8 cellular contexts compared by ENCODE assay signal in genomic region chr3:120450261-120450913, GRCh38. TPM values are rescaled to one million over a fixed set of nuclear protein-coding genes. Genes with fewer than 3 reads are reported as not detected.
DNase-seq lines count a peak whose midpoint lies in the region; ATAC-seq and TF ChIP-seq lines count a peak whose summit lies in the region.

No MANE protein-coding gene starts in this region.

- ATAC-seq in GM19351 (IDR thresholded peaks at IDR 0.05; ENCODE audit: unreplicated experiment): peak; percentile 44
- peak; percentile 62 for ATAC-seq in upper lobe of right lung

- H3F3A ChIP-seq in SK-N-SH (replicated peaks; ENCODE audit: insufficient read depth): peaks cover 13% of the 10 kb centered on the region

- POLR2A ChIA-PET in SK-N-SH (lab: Yijun Ruan, JAX): interaction anchor here (0.7 to 1.5 kb wide), 3 partner anchors 17 to 146 kb away, joined by 3 read pairs; partner anchors contain the start of gene NDUFB4

- peak in 1 of 2 experiments; percentile 8; a peak in 1 of 4 replicates for TF ChIP-seq EP300 in SK-N-SH (IDR thresholded peaks at IDR 0.05; ENCODE audit: borderline replicate concordance in 1 of 2, low read depth in 1 of 2, low read length in 1 of 2)

- intact Hi-C loops in upper lobe of right lung (cut with DNase I): no loop called here

- H3K9me2 ChIP-seq in SK-N-SH: no peaks in the 10 kb centered on the region

- peak overlapping the region; percentile 93 for H3K4me2 ChIP-seq in SK-N-SH

- H3K27ac ChIP-seq in SK-N-SH (ENCODE audit: low read depth in 2 of 2, low read length in 1 of 2) (peak overlapping the region; percentile 45 to 87), upper lobe of right lung (peak overlapping the region; percentile 88)

- no peaks in the 10 kb centered on the region for H3K27me3 ChIP-seq in SK-N-SH (ENCODE audit: insufficient read depth)
- no peaks in the 10 kb centered on the region for H3K27me3 ChIP-seq in endocrine pancreas (ENCODE audit: control insufficient read depth, insufficient read depth, low read length)
- H3K27me3 ChIP-seq in mononuclear cell (ENCODE audit: insufficient read depth, low read length): peaks cover 31% of the 10 kb centered on the region
- peaks cover 8% of the 10 kb centered on the region for H3K27me3 ChIP-seq in upper lobe of right lung

- H4K20me1 ChIP-seq in SK-N-SH (ENCODE audit: insufficient read depth): peaks cover 37% of the 10 kb centered on the region

- 6% methylated on average over 19 of the region's 66 CpGs for WGBS in SK-N-SH (ENCODE audit: low lambda C conversion rate)

- H3K79me2 ChIP-seq in SK-N-SH (ENCODE audit: insufficient read depth): peaks cover 54% of the 10 kb centered on the region

- peak overlapping the region; percentile 78 for H3K4me3 ChIP-seq in AG09309 (ENCODE audit: control insufficient read depth, low read depth, low read length)
- H3K4me3 ChIP-seq in SK-N-SH (ENCODE audit: low read depth in 2 of 2, low read length in 1 of 2): peak overlapping the region; percentile 69 to 79
- H3K4me3 ChIP-seq in endocrine pancreas (ENCODE audit: control insufficient read depth, insufficient read depth, low read length): peak overlapping the region; percentile 54
- peak overlapping the region; percentile 43 for H3K4me3 ChIP-seq in mononuclear cell (ENCODE audit: low read length)
- peak overlapping the region; percentile 74 for H3K4me3 ChIP-seq in upper lobe of right lung

- H3K4me1 ChIP-seq in SK-N-SH (ENCODE audit: control insufficient read depth in 1 of 2, insufficient read depth in 2 of 2, low read depth in 1 of 2, low read length in 1 of 2) (peaks cover 28% of the 10 kb centered on the region in 2 experiments), endocrine pancreas (ENCODE audit: control insufficient read depth, insufficient read depth, low read length) (no peaks in the 10 kb centered on the region), mononuclear cell (ENCODE audit: insufficient read depth, low read length) (peaks cover 5% of the 10 kb centered on the region), upper lobe of right lung (peaks cover 11% of the 10 kb centered on the region)

- CTCF ChIA-PET in SK-N-SH (lab: Yijun Ruan, JAX): interaction anchor here (1.5 to 2.2 kb wide), 2 partner anchors 12 to 33 kb away, joined by 5 to 8 read pairs; no protein-coding TSS in a partner anchor

- H3K9ac ChIP-seq in SK-N-SH (peak overlapping the region; percentile 93), endocrine pancreas (ENCODE audit: control insufficient read depth, insufficient read depth, low read length) (peak overlapping the region; percentile 65)

- H3K36me3 ChIP-seq in SK-N-SH (replicated peaks in 1 of 2; ENCODE audit: control insufficient read depth in 1 of 2, insufficient read depth in 2 of 2, low read length in 1 of 2) (peaks cover 14 to 38% of the 10 kb centered on the region in 2 experiments), endocrine pancreas (ENCODE audit: control insufficient read depth, insufficient read depth, low read length) (no peaks in the 10 kb centered on the region), upper lobe of right lung (no peaks in the 10 kb centered on the region)

- TF ChIP-seq CTCF in AG09309 (IDR thresholded peaks at IDR 0.05; ENCODE audit: control insufficient read depth, insufficient read depth, low read depth, low read length, missing control alignments) (no peak), SK-N-SH (IDR thresholded peaks at IDR 0.05) (no peak), upper lobe of right lung (IDR thresholded peaks at IDR 0.05) (no peak)

- DNase-seq in AG09309 (ENCODE audit: low read depth): no peak
- DNase-seq in SK-N-SH: no peak
- DNase-seq in upper lobe of right lung: peak; percentile 73
- DNase-seq in KG1 (lab: John Stamatoyannopoulos, UW): no peak
- DNase-seq in SHP77 (lab: John Stamatoyannopoulos, UW): no peak

- no peak overlapping the region; the same call in 1 of the 2 replicates for H2AFZ ChIP-seq in SK-N-SH (ENCODE audit: low read depth)

- TF ChIP-seq RAD21 in SK-N-SH (IDR thresholded peaks at IDR 0.05; ENCODE audit: low read length): no peak

- H3K9me3 ChIP-seq in SK-N-SH (no peaks in the 10 kb centered on the region), endocrine pancreas (ENCODE audit: control insufficient read depth, low read length) (no peaks in the 10 kb centered on the region), mononuclear cell (ENCODE audit: low read depth, low read length) (no peaks in the 10 kb centered on the region), upper lobe of right lung (no peaks in the 10 kb centered on the region)

TF ChIP-seq in SK-N-SH, 30 proteins besides CTCF, POLR2A, EP300 and RAD21:
- TF ChIP-seq SMC3 (IDR thresholded peaks at IDR 0.05; ENCODE audit: low read depth, low read length): no peak
- TF ChIP-seq REST (IDR thresholded peaks at IDR 0.05; ENCODE audit: low read depth, low read length): 0 out of 2 replicates have a peak, but pooled peaks have one; percentile 27

RNA-seq across cellular contexts. Expression of gene FSTL1, which starts 0.4 kb away (rescaled TPM):
- 329 and 454 TPM in 2 replicates for polyA plus RNA-seq in SK-N-SH (2012; rRNA removed)
- 409 and 444 TPM in 2 replicates for polyA plus RNA-seq in SK-N-SH (2012; cell fraction: cytosol; rRNA removed)
- 657 and 858 TPM in 2 replicates for polyA plus RNA-seq in SK-N-SH (2012; cell fraction: nucleus; rRNA removed)
- total RNA-seq in mononuclear cell (2.6 TPM), upper lobe of right lung (221 TPM)

Comparison
In these comparisons a context has a peak if more than half of its experiments do, and no peak if none do; other contexts are left out.
1. RNA of gene FSTL1, which starts 0.4 kb away (total RNA-seq): 221 TPM in upper lobe of right lung (single experiment); 2.6 TPM in mononuclear cell (single experiment); every median in the first group is over 10 times any median in the second.
2. Peak in every context shown above with its lines, with median percentiles within 50 percentile points of each other: H3K4me3 ChIP-seq.